ENCODE assay signal across 1 cellular context in the genomic region with DNA sequence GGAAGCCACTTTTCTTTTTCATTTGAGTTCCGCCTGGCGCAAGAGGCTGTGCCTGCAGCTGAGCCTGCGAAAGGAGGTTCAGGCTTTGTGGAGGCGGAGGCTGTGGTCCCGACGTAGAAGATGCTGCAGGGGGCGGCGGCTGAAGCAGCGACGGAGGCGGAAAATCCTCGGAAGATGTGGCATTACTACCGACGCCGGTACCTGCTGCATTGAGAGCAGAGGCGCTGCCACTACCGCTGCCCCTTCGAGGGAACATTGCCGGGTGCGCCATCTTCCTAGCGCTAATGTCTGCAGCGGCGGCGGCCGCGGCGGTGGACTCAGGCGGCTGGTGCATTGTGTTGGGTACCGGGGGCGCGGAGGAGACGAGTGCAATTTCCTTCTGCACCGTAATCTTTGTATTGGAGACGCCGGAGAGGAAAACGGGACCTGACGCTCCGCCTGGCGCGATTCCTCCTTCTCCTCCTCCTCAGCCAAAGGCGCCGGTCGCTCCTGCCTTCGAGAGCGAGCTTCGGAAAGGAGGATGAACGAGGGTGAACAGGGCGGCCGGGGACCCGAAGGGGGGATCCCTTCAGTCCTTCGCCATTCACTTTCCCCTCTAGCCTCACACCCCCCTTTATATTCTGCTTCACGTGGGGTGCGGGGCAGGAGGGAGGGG.
TF ChIP-seq lines count a peak whose summit lies in the region.

Gene TSC22D1 (minus strand): TSS at position 590 of the 655 bp plus-strand sequence. CDS start 256 bp downstream, at position 334.

TF ChIP-seq in HEK293, 187 proteins besides CTCF, POLR2A, EP300 and RAD21 (continued from another document):
- TF ChIP-seq, protein P1, sequence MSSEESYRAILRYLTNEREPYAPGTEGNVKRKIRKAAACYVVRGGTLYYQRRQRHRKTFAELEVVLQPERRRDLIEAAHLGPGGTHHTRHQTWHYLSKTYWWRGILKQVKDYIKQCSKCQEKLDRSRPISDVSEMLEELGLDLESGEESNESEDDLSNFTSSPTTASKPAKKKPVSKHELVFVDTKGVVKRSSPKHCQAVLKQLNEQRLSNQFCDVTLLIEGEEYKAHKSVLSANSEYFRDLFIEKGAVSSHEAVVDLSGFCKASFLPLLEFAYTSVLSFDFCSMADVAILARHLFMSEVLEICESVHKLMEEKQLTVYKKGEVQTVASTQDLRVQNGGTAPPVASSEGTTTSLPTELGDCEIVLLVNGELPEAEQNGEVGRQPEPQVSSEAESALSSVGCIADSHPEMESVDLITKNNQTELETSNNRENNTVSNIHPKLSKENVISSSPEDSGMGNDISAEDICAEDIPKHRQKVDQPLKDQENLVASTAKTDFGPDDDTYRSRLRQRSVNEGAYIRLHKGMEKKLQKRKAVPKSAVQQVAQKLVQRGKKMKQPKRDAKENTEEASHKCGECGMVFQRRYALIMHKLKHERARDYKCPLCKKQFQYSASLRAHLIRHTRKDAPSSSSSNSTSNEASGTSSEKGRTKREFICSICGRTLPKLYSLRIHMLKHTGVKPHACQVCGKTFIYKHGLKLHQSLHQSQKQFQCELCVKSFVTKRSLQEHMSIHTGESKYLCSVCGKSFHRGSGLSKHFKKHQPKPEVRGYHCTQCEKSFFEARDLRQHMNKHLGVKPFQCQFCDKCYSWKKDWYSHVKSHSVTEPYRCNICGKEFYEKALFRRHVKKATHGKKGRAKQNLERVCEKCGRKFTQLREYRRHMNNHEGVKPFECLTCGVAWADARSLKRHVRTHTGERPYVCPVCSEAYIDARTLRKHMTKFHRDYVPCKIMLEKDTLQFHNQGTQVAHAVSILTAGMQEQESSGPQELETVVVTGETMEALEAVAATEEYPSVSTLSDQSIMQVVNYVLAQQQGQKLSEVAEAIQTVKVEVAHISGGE (tag by site-specific recombination; conservative IDR thresholded peaks at IDR 0.05; ENCODE audit: low read depth), result no peak
- peak; percentile 62 for TF ChIP-seq ZFHX2 (tag by site-specific recombination; conservative IDR thresholded peaks at IDR 0.05)
- TF ChIP-seq GLIS2 (tag by site-specific recombination; IDR thresholded peaks at IDR 0.05), result peak; percentile 47; the same call in 1 of the 2 replicates
- peak; percentile 20; the same call in 1 of the 2 replicates for TF ChIP-seq SCRT2 (tag by site-specific recombination; IDR thresholded peaks at IDR 0.05)
- TF ChIP-seq KLF9 (tag by site-specific recombination; IDR thresholded peaks at IDR 0.05; ENCODE audit: low read depth), result 0 out of 2 replicates have a peak, but pooled peaks have one; percentile 18
- TF ChIP-seq, protein P2, sequence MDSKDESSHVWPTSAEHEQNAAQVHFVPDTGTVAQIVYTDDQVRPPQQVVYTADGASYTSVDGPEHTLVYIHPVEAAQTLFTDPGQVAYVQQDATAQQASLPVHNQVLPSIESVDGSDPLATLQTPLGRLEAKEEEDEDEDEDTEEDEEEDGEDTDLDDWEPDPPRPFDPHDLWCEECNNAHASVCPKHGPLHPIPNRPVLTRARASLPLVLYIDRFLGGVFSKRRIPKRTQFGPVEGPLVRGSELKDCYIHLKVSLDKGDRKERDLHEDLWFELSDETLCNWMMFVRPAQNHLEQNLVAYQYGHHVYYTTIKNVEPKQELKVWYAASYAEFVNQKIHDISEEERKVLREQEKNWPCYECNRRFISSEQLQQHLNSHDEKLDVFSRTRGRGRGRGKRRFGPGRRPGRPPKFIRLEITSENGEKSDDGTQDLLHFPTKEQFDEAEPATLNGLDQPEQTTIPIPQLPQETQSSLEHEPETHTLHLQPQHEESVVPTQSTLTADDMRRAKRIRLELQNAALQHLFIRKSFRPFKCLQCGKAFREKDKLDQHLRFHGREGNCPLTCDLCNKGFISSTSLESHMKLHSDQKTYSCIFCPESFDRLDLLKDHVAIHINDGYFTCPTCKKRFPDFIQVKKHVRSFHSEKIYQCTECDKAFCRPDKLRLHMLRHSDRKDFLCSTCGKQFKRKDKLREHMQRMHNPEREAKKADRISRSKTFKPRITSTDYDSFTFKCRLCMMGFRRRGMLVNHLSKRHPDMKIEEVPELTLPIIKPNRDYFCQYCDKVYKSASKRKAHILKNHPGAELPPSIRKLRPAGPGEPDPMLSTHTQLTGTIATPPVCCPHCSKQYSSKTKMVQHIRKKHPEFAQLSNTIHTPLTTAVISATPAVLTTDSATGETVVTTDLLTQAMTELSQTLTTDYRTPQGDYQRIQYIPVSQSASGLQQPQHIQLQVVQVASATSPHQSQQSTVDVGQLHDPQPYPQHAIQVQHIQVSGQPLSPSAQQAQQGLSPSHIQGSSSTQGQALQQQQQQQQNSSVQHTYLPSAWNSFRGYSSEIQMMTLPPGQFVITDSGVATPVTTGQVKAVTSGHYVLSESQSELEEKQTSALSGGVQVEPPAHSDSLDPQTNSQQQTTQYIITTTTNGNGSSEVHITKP (tag by site-specific recombination; IDR thresholded peaks at IDR 0.05), result 0 out of 2 replicates have a peak, but pooled peaks have one; percentile 40
